25 cellular contexts compared by ENCODE assay signal in genomic region chr18:25568926-25569325, GRCh38.
"Had no signal": no experiment of that assay in that cellular context is flagged by ENCODE, and none has a peak within 500 bp of the region (broad histone marks: within the 10 kb centered on the region; RNA-seq: fewer than 3 reads in every experiment).

No MANE protein-coding gene starts in this region.

- H3K27me3 ChIP-seq: left lung, ovary, right atrium auricular region, right lobe of liver, stomach, testis, thyroid gland, transverse colon, upper lobe of right lung had no signal

- H3K4me3 ChIP-seq: left lung, lower lobe of right lung, ovary, right atrium auricular region, right lobe of liver, skin epidermis, stomach, testis, thyroid gland, transverse colon, upper lobe of right lung had no signal

- H3K4me1 ChIP-seq: left lung, lower lobe of right lung, right atrium auricular region, right lobe of liver, stomach, testis, thyroid gland, transverse colon, upper lobe of right lung had no signal

- H3K36me3 ChIP-seq: left lung, lower lobe of right lung, ovary, right atrium auricular region, right lobe of liver, stomach, thyroid gland, transverse colon, upper lobe of right lung had no signal

- DNase-seq: hypothalamus; immature natural killer cell; kidney; left colon; left lung; lower lobe of right lung; mammary epithelial cell; mesenchymal stem cell; naive thymus-derived CD4-positive, alpha-beta T cell; ovary; right lobe of liver; stimulated activated CD4-positive, alpha-beta T cell treated with anti-CD3 and anti-CD28 coated beads, Interleukin-12 subunit alpha, Interleukin-12 subunit beta, amount 100 ng/mL, for 4 hours; stimulated activated CD4-positive, alpha-beta T cell treated with anti-CD3 and anti-CD28 coated beads, Interleukin-15, amount 100 ng/mL, for 24 hours; stimulated activated CD4-positive, alpha-beta T cell treated with anti-CD3 and anti-CD28 coated beads, Interleukin-2, amount 100 ng/mL, for 24 hours; stimulated activated CD4-positive, alpha-beta T cell treated with anti-CD3 and anti-CD28 coated beads, Interleukin-4, amount 100 ng/mL, for 1 hour; stimulated activated naive B cell treated with anti-CD40 and anti-IgM and Interleukin-4, amounts not matched to agents 10 μg/mL and 1 μg/mL and 100 μg/mL, for 72 hours; stimulated activated naive CD8-positive, alpha-beta T cell treated with anti-CD3 and anti-CD28 coated beads, Interleukin-15, Interleukin-2, amounts not matched to agents 100 U/mL and 50 U/mL, for 24 hours; stomach; testis; thyroid gland; transverse colon; upper lobe of right lung had no signal

- H3K27ac ChIP-seq: left lung, lower lobe of right lung, ovary, right atrium auricular region, right lobe of liver, skin epidermis, stomach, testis, thyroid gland, transverse colon, upper lobe of right lung had no signal

- ATAC-seq: left colon; left lung; lower lobe of right lung; naive thymus-derived CD4-positive, alpha-beta T cell; natural killer cell treated with Interleukin-12 subunit alpha and Interleukin-12 subunit beta and Interleukin-15 and Interleukin-18, amount 100 ng/mL, for 72 hours; right lobe of liver; stimulated activated naive B cell treated with anti-CD40 and anti-IgM and Interleukin-4, amounts not matched to agents 10 μg/mL and 1 μg/mL and 100 μg/mL, for 72 hours; stimulated activated naive CD8-positive, alpha-beta T cell treated with anti-CD3 and anti-CD28 coated beads, Interleukin-15, Interleukin-2, amounts not matched to agents 100 U/mL and 50 U/mL, for 24 hours; upper lobe of right lung had no signal

- H3K9me3 ChIP-seq: left lung, lower lobe of right lung, ovary, right atrium auricular region, right lobe of liver, stomach, testis, thyroid gland, transverse colon, upper lobe of right lung had no signal
